In the genomic region with DNA sequence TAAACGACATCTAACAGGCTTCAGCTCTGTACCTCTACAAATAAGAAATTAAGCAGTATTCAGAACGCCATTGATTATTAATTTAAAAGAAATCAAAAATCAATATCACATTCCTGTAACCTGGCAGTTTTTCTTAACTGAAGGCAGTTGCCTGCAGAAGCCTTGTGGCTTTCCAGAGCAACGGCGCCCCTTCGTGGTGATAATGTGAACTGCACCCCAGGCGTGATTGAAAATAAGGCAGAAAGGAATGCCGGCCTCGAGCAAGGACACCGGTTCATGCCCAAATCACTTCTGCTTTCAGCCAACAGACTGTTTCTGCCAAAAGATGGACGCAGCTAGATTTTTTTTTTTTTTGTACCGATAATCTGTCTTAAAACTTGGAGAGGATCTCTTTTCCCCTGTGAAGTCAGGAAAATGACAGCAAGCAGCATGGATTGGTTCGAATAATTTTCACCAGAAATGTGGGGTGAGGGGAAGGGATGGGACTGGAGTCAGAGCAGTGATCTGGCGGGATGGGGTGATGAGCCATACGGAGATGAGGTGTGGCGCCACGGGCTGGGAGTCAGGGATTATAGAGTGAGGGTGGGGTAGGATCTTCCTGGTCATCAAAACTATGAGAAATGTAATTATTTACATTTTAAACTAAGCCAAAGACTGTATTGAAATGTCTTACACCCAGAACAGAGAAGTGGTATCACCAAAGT, we compare ENCODE assay signal across 8 cellular contexts.
DNase-seq lines count a peak whose midpoint lies in the region; TF ChIP-seq lines count a peak whose summit lies in the region.

No MANE protein-coding gene starts in this region.

- no peak overlapping the region for H3K4me3 ChIP-seq in WI38 (ENCODE audit: low read depth, low read length)

- TF ChIP-seq CTCF in WI38 (IDR thresholded peaks at IDR 0.05; ENCODE audit: low read depth, low read length), result peak; percentile 97

- DNase-seq in NCI-H146 (lab: John Stamatoyannopoulos, UW) (peak; percentile 1), NCI-H146 treated with DMSO at 0.1 percent for 48 hours (lab: John Stamatoyannopoulos, UW; ENCODE audit: unreplicated experiment) (no peak), NCI-H2107 (lab: John Stamatoyannopoulos, UW) (peak; percentile 56), left kidney (ENCODE audit: low read depth, low spot score) (peak; percentile 90), OCI-M2 (lab: John Stamatoyannopoulos, UW; ENCODE audit: unreplicated experiment) (no peak)
- peak; percentile 38 for DNase-seq in central memory CD4-positive, alpha-beta T cell
- DNase-seq in stimulated activated CD4-positive, alpha-beta T cell treated with anti-CD3 and anti-CD28 coated beads, Interleukin-4, amount 100 ng/mL, for 24 hours, result peak; percentile 73

Comparison
In these comparisons a context has a peak if more than half of its experiments do, and no peak if none do; other contexts are left out.
1. DNase-seq: peak in NCI-H146 (single experiment), NCI-H2107 (single experiment), central memory CD4-positive, alpha-beta T cell (single experiment), left kidney (single experiment) and stimulated activated CD4-positive, alpha-beta T cell treated with anti-CD3 and anti-CD28 coated beads, Interleukin-4, amount 100 ng/mL, for 24 hours (single experiment); none in NCI-H146 treated with DMSO at 0.1 percent for 48 hours (single experiment) and OCI-M2 (single experiment).